Comparison of ENCODE assay signal across 9 cellular contexts in genomic region chr15:40342421-40343313, GRCh38. TPM values are rescaled to one million over a fixed set of nuclear protein-coding genes. Genes with fewer than 3 reads are reported as not detected.
DNase-seq lines count a peak whose midpoint lies in the region; ATAC-seq, FAIRE-seq and TF ChIP-seq lines count a peak whose summit lies in the region.
"Had no signal": no experiment of that assay in that cellular context is flagged by ENCODE, and none has a peak within 500 bp of the region (broad histone marks: within the 10 kb centered on the region; RNA-seq: fewer than 3 reads in every experiment).

No MANE protein-coding gene starts in this region.

- no peaks in the 10 kb centered on the region for H3K9me3 Mint-ChIP-seq in activated T-helper 2 cell treated with anti-CD3 and anti-CD28 coated beads, Interferon-gamma antibody, Interleukin-2, Interleukin-4, amounts not matched to agents 10 μg/mL and 5 μg/mL and 100 μg/mL, durations not matched to agents 14 hours and 24 hours and 36 hours

- H3K4me3 Mint-ChIP-seq in activated T-helper 2 cell treated with anti-CD3 and anti-CD28 coated beads, Interferon-gamma antibody, Interleukin-2, Interleukin-4, amounts not matched to agents 10 μg/mL and 5 μg/mL and 100 μg/mL, durations not matched to agents 14 hours and 24 hours and 36 hours (ENCODE audit: low read depth), result no peak overlapping the region

- ATAC-seq in heart right ventricle (no peak), Right ventricle myocardium inferior (no peak)

- peaks cover 2% of the 10 kb centered on the region for H3K4me1 Mint-ChIP-seq in activated T-helper 2 cell treated with anti-CD3 and anti-CD28 coated beads, Interferon-gamma antibody, Interleukin-2, Interleukin-4, amounts not matched to agents 10 μg/mL and 5 μg/mL and 100 μg/mL, durations not matched to agents 14 hours and 24 hours and 36 hours (ENCODE audit: low read depth)

- H3K4me3 ChIP-seq in heart right ventricle, result no peak overlapping the region

- H3K27ac ChIP-seq in heart right ventricle, result peak overlapping the region; percentile 39 to 99 (median 98)

- no peak overlapping the region for H3K27ac Mint-ChIP-seq in activated T-helper 2 cell treated with anti-CD3 and anti-CD28 coated beads, Interferon-gamma antibody, Interleukin-2, Interleukin-4, amounts not matched to agents 10 μg/mL and 5 μg/mL and 100 μg/mL, durations not matched to agents 14 hours and 24 hours and 36 hours

- DNase-seq in heart right ventricle (no peak), Right ventricle myocardium inferior (ENCODE audit: missing footprints) (no peak), kidney tubule cell (ENCODE audit: low spot score) (peak; percentile 49), urothelium cell line (ENCODE audit: low spot score) (no peak)
- DNase-seq in stimulated activated CD4-positive, alpha-beta T cell treated with anti-CD3 and anti-CD28 coated beads, Interleukin-4, amount 100 ng/mL, for 4 hours, result no peak
- DNase-seq in activated T-helper 2 cell treated with anti-CD3 and anti-CD28 coated beads, Interferon-gamma antibody, Interleukin-2, Interleukin-4, amounts not matched to agents 10 μg/mL and 5 μg/mL and 100 μg/mL, durations not matched to agents 14 hours and 24 hours and 36 hours (ENCODE audit: low spot score), result no peak
- DNase-seq: ACHN; activated CD4-positive, alpha-beta T cell treated with anti-CD3 and anti-CD28 coated beads, Interleukin-2, amount 50 U/mL, for 4 hours; NCI-H1048 had no signal

- peaks cover 40 to 74% (median 65%) of the 10 kb centered on the region in 9 donors for H3K4me1 ChIP-seq in heart right ventricle

- H3K27me3 ChIP-seq in heart right ventricle, result no peaks in the 10 kb centered on the region

- TF ChIP-seq CTCF in heart right ventricle (IDR thresholded peaks at IDR 0.05), result no peak

- H3K27me3 Mint-ChIP-seq in activated T-helper 2 cell treated with anti-CD3 and anti-CD28 coated beads, Interferon-gamma antibody, Interleukin-2, Interleukin-4, amounts not matched to agents 10 μg/mL and 5 μg/mL and 100 μg/mL, durations not matched to agents 14 hours and 24 hours and 36 hours (ENCODE audit: low read depth), result no peaks in the 10 kb centered on the region

- H3K36me3 Mint-ChIP-seq in activated T-helper 2 cell treated with anti-CD3 and anti-CD28 coated beads, Interferon-gamma antibody, Interleukin-2, Interleukin-4, amounts not matched to agents 10 μg/mL and 5 μg/mL and 100 μg/mL, durations not matched to agents 14 hours and 24 hours and 36 hours (ENCODE audit: low read depth), result no peaks in the 10 kb centered on the region

- intact Hi-C loops in heart right ventricle (cut with DNase I), result loop anchor here in 3 of 10 donors (5.0 kb wide), 1 partner anchor 80 kb away; no protein-coding TSS in a partner anchor
- intact Hi-C loops in Right ventricle myocardium inferior (cut with DNase I), result no loop called here
- intact Hi-C loops in activated T-helper 2 cell treated with anti-CD3 and anti-CD28 coated beads, Interferon-gamma antibody, Interleukin-2, Interleukin-4, amounts not matched to agents 10 μg/mL and 5 μg/mL and 100 μg/mL, durations not matched to agents 14 hours and 24 hours and 36 hours (cut with micrococcal nuclease), result no loop called here

- FAIRE-seq in urothelium cell line (lab: Jason Lieb, UNC), result peak; percentile 27

- 66 to 71% methylated on average over 7 of the region's 7 CpGs for WGBS in heart right ventricle, 2 donors

- H3K36me3 ChIP-seq in heart right ventricle, result peaks cover 0 to under 1% (median 0%) of the 10 kb centered on the region in 9 donors

- no peaks in the 10 kb centered on the region for H3K9me3 ChIP-seq in heart right ventricle

RNA-seq across cellular contexts. Expression of gene CCDC9B, which starts 1.9 kb away (rescaled TPM):
- total RNA-seq in heart right ventricle (100 to 1,000 TPM; 113 to 190 (median 151) TPM), Right ventricle myocardium inferior (162 TPM)
- 10 to 100 TPM; 13.0 to 97.4 TPM for polyA plus RNA-seq in heart right ventricle
- 0.34 and 0.41 TPM in 2 replicates for total RNA-seq in activated T-helper 2 cell treated with anti-CD3 and anti-CD28 coated beads, Interferon-gamma antibody, Interleukin-2, Interleukin-4, amounts not matched to agents 10 μg/mL and 5 μg/mL and 100 μg/mL, durations not matched to agents 14 hours and 24 hours and 36 hours

RNA-seq across cellular contexts. Expression of gene PHGR1, which starts 8.2 kb away (rescaled TPM):
- total RNA-seq in heart right ventricle (not detected), Right ventricle myocardium inferior (not detected)
- polyA plus RNA-seq in heart right ventricle, result not detected
- total RNA-seq in activated T-helper 2 cell treated with anti-CD3 and anti-CD28 coated beads, Interferon-gamma antibody, Interleukin-2, Interleukin-4, amounts not matched to agents 10 μg/mL and 5 μg/mL and 100 μg/mL, durations not matched to agents 14 hours and 24 hours and 36 hours, result not detected in 2 replicates

RNA-seq across cellular contexts. Expression of gene DISP2, which starts 15.4 kb away (rescaled TPM):
- 1 to 10 TPM in 2 of 10 donors, under 1 TPM in 8; 0.08 to 1.3 (median 0.71) TPM for total RNA-seq in heart right ventricle
- polyA plus RNA-seq in heart right ventricle, result 1 to 10 TPM in 1 of 2 donors, under 1 TPM in 1; 0.16 to 2.7 TPM
- 3.9 TPM for total RNA-seq in Right ventricle myocardium inferior
- total RNA-seq in activated T-helper 2 cell treated with anti-CD3 and anti-CD28 coated beads, Interferon-gamma antibody, Interleukin-2, Interleukin-4, amounts not matched to agents 10 μg/mL and 5 μg/mL and 100 μg/mL, durations not matched to agents 14 hours and 24 hours and 36 hours, result 0.05 and 0.39 TPM in 2 replicates

RNA-seq across cellular contexts. Expression of gene INAFM2, which starts 19.2 kb away (rescaled TPM):
- total RNA-seq in heart right ventricle, result 10 to 100 TPM; 32.5 to 63.9 (median 40.9) TPM
- 10 to 100 TPM; 19.8 to 56.1 TPM for polyA plus RNA-seq in heart right ventricle
- total RNA-seq in Right ventricle myocardium inferior, result 55.6 TPM
- total RNA-seq in activated T-helper 2 cell treated with anti-CD3 and anti-CD28 coated beads, Interferon-gamma antibody, Interleukin-2, Interleukin-4, amounts not matched to agents 10 μg/mL and 5 μg/mL and 100 μg/mL, durations not matched to agents 14 hours and 24 hours and 36 hours, result 16.7 and 17.9 TPM in 2 replicates

RNA-seq across cellular contexts. Expression of gene PLCB2, which starts 34.9 kb away (rescaled TPM):
- total RNA-seq in heart right ventricle, result 10 to 100 TPM in 2 of 10 donors, 1 to 10 TPM in 8; 1.2 to 24.4 (median 4.9) TPM
- 10 to 100 TPM in 1 of 2 donors, 1 to 10 TPM in 1; 4.2 to 14.6 TPM for polyA plus RNA-seq in heart right ventricle
- total RNA-seq in Right ventricle myocardium inferior, result 8.2 TPM
- 96.3 and 98.9 TPM in 2 replicates for total RNA-seq in activated T-helper 2 cell treated with anti-CD3 and anti-CD28 coated beads, Interferon-gamma antibody, Interleukin-2, Interleukin-4, amounts not matched to agents 10 μg/mL and 5 μg/mL and 100 μg/mL, durations not matched to agents 14 hours and 24 hours and 36 hours

Comparison
In these comparisons a context has a peak if more than half of its experiments do, and no peak if none do; other contexts are left out.
1. RNA of gene CCDC9B, which starts 1.9 kb away (total RNA-seq): 162 TPM in Right ventricle myocardium inferior (single experiment) and 113 to 190 TPM in heart right ventricle; 0.34 to 0.41 TPM in activated T-helper 2 cell treated with anti-CD3 and anti-CD28 coated beads, Interferon-gamma antibody, Interleukin-2, Interleukin-4, amounts not matched to agents 10 μg/mL and 5 μg/mL and 100 μg/mL, durations not matched to agents 14 hours and 24 hours and 36 hours; every median in the first group is over 10 times any median in the second.